In the genomic region with DNA sequence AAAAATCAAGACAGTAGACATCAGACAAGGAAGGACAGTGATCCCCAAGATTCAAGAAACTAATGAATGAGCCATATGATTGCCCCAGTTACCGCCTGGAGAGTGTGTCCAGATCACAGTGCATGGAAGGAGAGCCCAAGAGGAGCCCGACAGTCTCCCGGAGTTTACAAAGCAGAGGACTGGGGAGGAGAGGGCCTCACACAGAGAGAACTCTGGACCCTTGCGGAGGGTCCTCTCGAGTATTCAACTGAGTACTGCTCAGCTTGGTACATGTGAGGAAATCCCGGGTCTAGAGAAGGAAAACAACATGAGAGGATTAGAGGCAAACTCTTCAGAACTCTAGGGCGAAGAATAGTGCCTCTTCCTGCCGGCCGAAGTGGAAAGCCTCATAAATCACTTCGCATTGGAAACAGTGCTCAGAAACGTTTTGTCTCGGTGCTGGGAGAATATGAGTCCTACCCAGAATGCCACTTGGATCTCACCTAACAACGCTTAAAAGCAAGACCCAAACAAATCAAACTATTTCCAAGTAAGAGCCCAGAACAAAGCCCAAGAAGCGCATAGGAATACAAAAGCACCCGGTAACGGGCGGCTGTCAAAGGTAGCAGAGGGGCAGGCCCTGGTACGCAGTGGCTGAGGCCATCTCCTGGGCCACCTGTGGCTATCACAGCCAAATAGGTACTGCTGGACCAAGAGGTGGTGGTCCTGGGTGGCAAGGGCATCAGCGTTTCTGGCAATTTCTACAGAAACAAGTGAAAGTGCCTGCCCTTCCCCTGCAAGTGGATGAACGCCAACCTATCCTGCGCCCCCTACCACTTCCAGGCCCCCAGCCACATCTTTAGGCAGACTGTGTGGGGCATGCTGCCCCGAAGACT, we compare ENCODE assay signal across 22 cellular contexts. TPM values are rescaled to one million over a fixed set of nuclear protein-coding genes. Genes with fewer than 3 reads are reported as not detected.
DNase-seq lines count a peak whose midpoint lies in the region; ATAC-seq and TF ChIP-seq lines count a peak whose summit lies in the region.
"Had no signal": no experiment of that assay in that cellular context is flagged by ENCODE, and none has a peak within 500 bp of the region (broad histone marks: within the 10 kb centered on the region; RNA-seq: fewer than 3 reads in every experiment).

No MANE protein-coding gene starts in this region.

- peaks cover 10 to 44% (median 38%) of the 10 kb centered on the region in 9 donors for H3K4me1 ChIP-seq in heart right ventricle

- peaks cover 0 to 4% (median 0%) of the 10 kb centered on the region in 11 donors for H3K9me3 ChIP-seq in heart right ventricle
- H3K9me3 ChIP-seq: ascending aorta, thoracic aorta had no signal

- no peaks in the 10 kb centered on the region for H3K9me3 Mint-ChIP-seq in activated T-helper 17 cell treated with anti-CD3 and anti-CD28 coated beads, Interleukin-2, amount 50 U/mL, for 72 hours
- no peaks in the 10 kb centered on the region for H3K9me3 Mint-ChIP-seq in immature natural killer cell
- H3K9me3 Mint-ChIP-seq in stimulated activated naive B cell treated with anti-CD40 and anti-IgM and Interleukin-4, amounts not matched to agents 10 μg/mL and 1 μg/mL and 100 μg/mL, for 72 hours: peaks cover 4% of the 10 kb centered on the region in 2 donors
- H3K9me3 Mint-ChIP-seq: CD8-positive, alpha-beta T cell had no signal

- peak overlapping the region; percentile 54 for H3K27ac Mint-ChIP-seq in activated T-helper 17 cell treated with anti-CD3 and anti-CD28 coated beads, Interleukin-2, amount 50 U/mL, for 72 hours
- peak overlapping the region in 4 of 6 donors; percentile 35 to 73 (median 64) for H3K27ac Mint-ChIP-seq in immature natural killer cell
- H3K27ac Mint-ChIP-seq in stimulated activated naive B cell treated with anti-CD40 and anti-IgM and Interleukin-4, amounts not matched to agents 10 μg/mL and 1 μg/mL and 100 μg/mL, for 72 hours: peak overlapping the region; percentile 65
- H3K27ac Mint-ChIP-seq: activated T-cell treated with anti-CD3 and anti-CD28 coated beads, Interleukin-2, amount 50 U/mL, for 72 hours had no signal

- no peaks in the 10 kb centered on the region for H3K27me3 Mint-ChIP-seq in activated T-helper 17 cell treated with anti-CD3 and anti-CD28 coated beads, Interleukin-2, amount 50 U/mL, for 72 hours
- H3K27me3 Mint-ChIP-seq in immature natural killer cell (ENCODE audit: low read depth in 3 of 3): peaks cover 4 to 11% (median 5%) of the 10 kb centered on the region in 3 donors
- peaks cover 4% of the 10 kb centered on the region in 2 donors for H3K27me3 Mint-ChIP-seq in stimulated activated naive B cell treated with anti-CD40 and anti-IgM and Interleukin-4, amounts not matched to agents 10 μg/mL and 1 μg/mL and 100 μg/mL, for 72 hours
- H3K27me3 Mint-ChIP-seq: T-cell had no signal

- H3K4me3 Mint-ChIP-seq in activated T-helper 17 cell treated with anti-CD3 and anti-CD28 coated beads, Interleukin-2, amount 50 U/mL, for 72 hours: no peak overlapping the region
- H3K4me3 Mint-ChIP-seq in immature natural killer cell: peak overlapping the region in 1 of 5 donors; percentile 15
- H3K4me3 Mint-ChIP-seq in stimulated activated naive B cell treated with anti-CD40 and anti-IgM and Interleukin-4, amounts not matched to agents 10 μg/mL and 1 μg/mL and 100 μg/mL, for 72 hours: no peak overlapping the region
- H3K4me3 Mint-ChIP-seq: activated CD8-positive, alpha-beta T cell treated with anti-CD3 and anti-CD28 coated beads, Interleukin-2, amount 10 ng/mL, durations not matched to agents 7 days and 5 days; activated T-cell treated with anti-CD3 and anti-CD28 coated beads, Interleukin-2, amount 50 U/mL, for 72 hours had no signal

- no peak overlapping the region for H3K4me3 ChIP-seq in heart right ventricle
- H3K4me3 ChIP-seq: ascending aorta, thoracic aorta had no signal

- no peaks in the 10 kb centered on the region for H3K27me3 ChIP-seq in heart right ventricle
- H3K27me3 ChIP-seq: ascending aorta had no signal

- H3K36me3 ChIP-seq in heart right ventricle: peaks cover 0 to 5% (median 0%) of the 10 kb centered on the region in 9 donors
- H3K36me3 ChIP-seq: ascending aorta, thoracic aorta had no signal

- in situ Hi-C loops in G401 (cut with HindIII; ENCODE audit: low sequenced_read_pairs): no loop called here

- H3K4me1 Mint-ChIP-seq in activated T-helper 17 cell treated with anti-CD3 and anti-CD28 coated beads, Interleukin-2, amount 50 U/mL, for 72 hours: peaks cover 11% of the 10 kb centered on the region
- H3K4me1 Mint-ChIP-seq in immature natural killer cell: peaks cover 44 to 52% of the 10 kb centered on the region in 2 donors
- peaks cover 15 to 24% of the 10 kb centered on the region in 2 donors for H3K4me1 Mint-ChIP-seq in stimulated activated naive B cell treated with anti-CD40 and anti-IgM and Interleukin-4, amounts not matched to agents 10 μg/mL and 1 μg/mL and 100 μg/mL, for 72 hours

- no peak for ATAC-seq in heart right ventricle
- ATAC-seq in activated T-helper 17 cell treated with anti-CD3 and anti-CD28 coated beads, Interleukin-2, amount 50 U/mL, for 72 hours (replicated peaks): no peak
- ATAC-seq in stimulated activated naive B cell treated with anti-CD40 and anti-IgM and Interleukin-4, amounts not matched to agents 10 μg/mL and 1 μg/mL and 100 μg/mL, for 72 hours (replicated peaks): no peak
- ATAC-seq in left lobe of liver: no peak
- ATAC-seq: activated CD8-positive, alpha-beta T cell treated with anti-CD3 and anti-CD28 coated beads, Interleukin-2, amount 10 ng/mL, durations not matched to agents 7 days and 5 days; activated naive CD4-positive, alpha-beta T cell treated with anti-CD3 and anti-CD28 coated beads, Interleukin-2, amount 50 U/mL, for 72 hours; activated T-cell treated with anti-CD3 and anti-CD28 coated beads, Interleukin-2, amount 50 U/mL, for 72 hours; CD8-positive, alpha-beta T cell; PC-3; stimulated activated naive CD8-positive, alpha-beta T cell treated with anti-CD3 and anti-CD28 coated beads, Interleukin-15, Interleukin-2, amounts not matched to agents 100 U/mL and 50 U/mL, for 24 hours; T-cell had no signal

- intact Hi-C loops in cardiac septum (cut with DNase I) (no loop called here), heart right ventricle (cut with DNase I) (loop anchor here in 2 of 10 donors (5.0 to 10.0 kb wide), 2 partner anchors 95 to 97 kb away; no protein-coding TSS in a partner anchor)

- WGBS in heart right ventricle, 2 donors: 85 to 87% methylated on average over 22 of the region's 22 CpGs

- TF ChIP-seq CTCF in heart right ventricle (IDR thresholded peaks at IDR 0.05): no peak

- peak overlapping the region in 2 of 10 donors; percentile 10 to 95 for H3K27ac ChIP-seq in heart right ventricle
- H3K27ac ChIP-seq: ascending aorta, epithelial cell of prostate, thoracic aorta had no signal

- H3K36me3 Mint-ChIP-seq in activated T-helper 17 cell treated with anti-CD3 and anti-CD28 coated beads, Interleukin-2, amount 50 U/mL, for 72 hours (ENCODE audit: low read depth): peaks cover 4% of the 10 kb centered on the region
- peaks cover 0 to 10% (median 7%) of the 10 kb centered on the region in 3 donors for H3K36me3 Mint-ChIP-seq in immature natural killer cell
- H3K36me3 Mint-ChIP-seq in stimulated activated naive B cell treated with anti-CD40 and anti-IgM and Interleukin-4, amounts not matched to agents 10 μg/mL and 1 μg/mL and 100 μg/mL, for 72 hours: peaks cover 3 to 8% of the 10 kb centered on the region in 2 donors
- H3K36me3 Mint-ChIP-seq: activated naive CD4-positive, alpha-beta T cell treated with anti-CD3 and anti-CD28 coated beads, Interleukin-2, amount 50 U/mL, for 72 hours had no signal

- DNase-seq in cardiac septum (ENCODE audit: low spot score): peak; percentile 46
- DNase-seq in heart right ventricle: no peak
- DNase-seq in immature natural killer cell: no peak
- DNase-seq in stimulated activated naive B cell treated with anti-CD40 and anti-IgM and Interleukin-4, amounts not matched to agents 10 μg/mL and 1 μg/mL and 100 μg/mL, for 72 hours: no peak
- DNase-seq in left lobe of liver (ENCODE audit: low spot score): no peak
- no peak for DNase-seq in G401 (ENCODE audit: low spot score)
- DNase-seq: activated CD4-positive, CD25-positive, alpha-beta regulatory T cell; activated CD8-positive, alpha-beta T cell treated with anti-CD3 and anti-CD28 coated beads, Interleukin-2, amount 10 ng/mL, durations not matched to agents 7 days and 5 days; activated T-cell treated with anti-CD3 and anti-CD28 coated beads, Interleukin-2, amount 50 U/mL, for 72 hours; NCI-H2029; NCI-H446; PC-3; stimulated activated CD4-positive, alpha-beta T cell treated with anti-CD3 and anti-CD28 coated beads, Interleukin-12 subunit alpha, Interleukin-12 subunit beta, amount 100 ng/mL, for 4 hours; stimulated activated CD4-positive, alpha-beta T cell treated with anti-CD3 and anti-CD28 coated beads, Interleukin-4, amount 100 ng/mL, for 4 hours; stimulated activated naive CD8-positive, alpha-beta T cell treated with anti-CD3 and anti-CD28 coated beads, Interleukin-15, Interleukin-2, amounts not matched to agents 100 U/mL and 50 U/mL, for 24 hours; T-cell had no signal

RNA-seq across cellular contexts. Expression of a gene that starts 36.0 kb away (rescaled TPM):
- total RNA-seq in cardiac septum (27.2 TPM), heart right ventricle (10 to 100 TPM; 21.0 to 53.1 (median 32.3) TPM), left lobe of liver (1.2 TPM)
- polyA plus RNA-seq in heart right ventricle (10 to 100 TPM in 1 of 2 donors, 1 to 10 TPM in 1; 7.0 to 27.3 TPM), immature natural killer cell (10 to 100 TPM in 1 of 3 donors, 1 to 10 TPM in 2; 5.0 to 20.8 (median 7.5) TPM)
- 10 to 100 TPM; 29.1 to 50.2 TPM for total RNA-seq in activated T-helper 17 cell treated with anti-CD3 and anti-CD28 coated beads, Interleukin-2, amount 50 U/mL, for 72 hours
- 4.4 and 7.4 TPM in 2 replicates for total RNA-seq in G401 (2014; rRNA removed; shearing (Covaris generic))

RNA-seq across cellular contexts. Expression of a gene that starts 49.2 kb away (rescaled TPM):
- total RNA-seq in cardiac septum (78.7 TPM), heart right ventricle (100 to 1,000 TPM in 5 of 10 donors, 10 to 100 TPM in 5; 76.1 to 140 (median 102) TPM), left lobe of liver (0.30 TPM)
- polyA plus RNA-seq in heart right ventricle (100 to 1,000 TPM in 1 of 2 donors, 10 to 100 TPM in 1; 42.6 to 129 TPM), immature natural killer cell (1 to 10 TPM in 2 of 3 donors, under 1 TPM in 1; 0.44 to 1.4 (median 1.2) TPM)
- total RNA-seq in activated T-helper 17 cell treated with anti-CD3 and anti-CD28 coated beads, Interleukin-2, amount 50 U/mL, for 72 hours: not detected
- total RNA-seq in G401 (2014; rRNA removed; shearing (Covaris generic)): 6.4 and 8.2 TPM in 2 replicates
- total RNA-seq: CD8-positive, alpha-beta T cell; PC-3 had no signal
